ENCODE assay signal across 9 cellular contexts in the genomic region with DNA sequence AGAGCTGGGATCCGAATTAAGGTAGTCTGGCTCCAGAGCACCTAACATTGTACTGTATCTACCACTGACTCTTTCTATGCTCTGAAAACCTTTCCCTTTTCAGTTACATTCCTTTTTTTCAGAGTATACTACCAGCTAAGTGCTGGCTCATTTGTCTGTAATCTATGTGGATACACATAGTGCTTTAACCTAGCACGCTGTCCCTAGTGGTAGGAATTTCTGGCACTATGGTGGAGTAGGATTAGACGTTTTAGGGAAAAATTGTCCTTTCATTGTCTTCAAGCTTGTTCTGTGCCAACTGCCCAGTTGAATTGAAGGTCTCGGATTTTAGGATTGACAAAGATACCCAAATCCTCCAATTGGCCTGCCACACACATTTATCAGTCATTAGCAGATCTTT.
DNase-seq lines count a peak whose midpoint lies in the region; ATAC-seq and TF ChIP-seq lines count a peak whose summit lies in the region.
"Had no signal": no experiment of that assay in that cellular context is flagged by ENCODE, and none has a peak within 500 bp of the region (broad histone marks: within the 10 kb centered on the region; RNA-seq: fewer than 3 reads in every experiment).

No MANE protein-coding gene starts in this region.

- no peak overlapping the region for H2BK120ac ChIP-seq in IMR-90 (ENCODE audit: low read depth, low read length)

- H2BK15ac ChIP-seq in IMR-90 (ENCODE audit: low read depth, low read length) = no peak overlapping the region

- H3K4me2 ChIP-seq in IMR-90 (ENCODE audit: low read depth, low read length) = peak overlapping the region; percentile 89

- no peak overlapping the region for H4K8ac ChIP-seq in IMR-90 (ENCODE audit: low read depth in 2 of 2, low read length in 2 of 2)

- WGBS in IMR-90 (ENCODE audit: extremely low coverage in 2 of 2, insufficient read length in 1 of 2), 2 experiments = no CpG with 5 or more reads among the region's 4 CpGs
- 25% methylated on average over 4 of the region's 4 CpGs for WGBS in right lobe of liver (ENCODE audit: insufficient coverage, low coverage, low lambda C conversion rate, missing lambda C conversion rate)

- H4K91ac ChIP-seq in IMR-90 (ENCODE audit: insufficient read depth, low read depth, low read length) = no peak overlapping the region

- POLR2A ChIA-PET in IMR-90 (lab: Charles Lee; ENCODE audit: unreplicated experiment) = no interaction called here
- POLR2A ChIA-PET in activated CD4-positive, alpha-beta memory T cell treated with anti-CD3 and anti-CD28 coated beads, Interleukin-2, amount 10 ng/mL, durations not matched to agents 7 days and 5 days (lab: Charles Lee) = no interaction called here

- TF ChIP-seq POLR2A in IMR-90 (IDR thresholded peaks at IDR 0.05; ENCODE audit: low read depth, low read length) = no peak
- no peak for TF ChIP-seq POLR2A in right lobe of liver (IDR thresholded peaks at IDR 0.05)

- H3K9me3 ChIP-seq in IMR-90 (ENCODE audit: control insufficient read depth, insufficient read depth, low read length) (no peaks in the 10 kb centered on the region), right lobe of liver (no peaks in the 10 kb centered on the region)

- H3K9me1 ChIP-seq in IMR-90 (ENCODE audit: insufficient read depth, low read length) = no peaks in the 10 kb centered on the region

- in situ Hi-C loops in IMR-90 (cut with MboI; ENCODE audit: low sequenced_read_pairs) = no loop called here

- dilution Hi-C loops in IMR-90 (cut with HindIII; ENCODE audit: low sequenced_read_pairs, unreplicated experiment) = no loop called here

- H3K56ac ChIP-seq in IMR-90 (ENCODE audit: extremely low read depth, insufficient read depth, low read length) = no peak overlapping the region

- ATAC-seq in IMR-90 (ENCODE audit: low read depth) = peak; percentile 98
- ATAC-seq in right lobe of liver = peak in 3 of 4 donors; percentile 28 to 30 (median 28)
- ATAC-seq in activated T-cell treated with anti-CD3 and anti-CD28 coated beads, Interleukin-2, amount 50 U/mL, for 72 hours (replicated peaks in 1 of 2) = no peak

- no peak overlapping the region for H2AK9ac ChIP-seq in IMR-90 (replicated peaks; ENCODE audit: low read depth, low read length, poor library complexity)

- H4K5ac ChIP-seq in IMR-90 (ENCODE audit: low read depth, low read length) = peak overlapping the region; percentile 63; the same call in 1 of the 2 replicates

- no peak overlapping the region for H2BK20ac ChIP-seq in IMR-90 (ENCODE audit: low read depth, low read length)

- no peak overlapping the region for H2AK5ac ChIP-seq in IMR-90 (ENCODE audit: low read depth, low read length)

- H3K4ac ChIP-seq in IMR-90 (ENCODE audit: low read depth, low read length) = no peak overlapping the region

- DNase-seq in AG09319 (ENCODE audit: extremely low read depth, low read depth) (no peak), IMR-90 (peak; percentile 44), cardiac fibroblast (ENCODE audit: low read depth in 2 of 2) (peak; percentile 8 to 55), right lobe of liver (no peak), 8988T (no peak), mesenteric fat pad (ENCODE audit: low spot score) (no peak)
- DNase-seq in activated CD4-positive, alpha-beta memory T cell treated with anti-CD3 and anti-CD28 coated beads, Interleukin-2, amount 10 ng/mL, durations not matched to agents 7 days and 5 days = no peak
- DNase-seq in activated T-cell treated with anti-CD3 and anti-CD28 coated beads, Interleukin-2, amount 50 U/mL, for 72 hours = no peak
- DNase-seq: posterior cingulate gyrus had no signal

- no peak for TF ChIP-seq RAD21 in IMR-90 (IDR thresholded peaks at IDR 0.05; ENCODE audit: low read length)

- peak overlapping the region; percentile 21; the same call in 1 of the 2 replicates for H3K9ac ChIP-seq in IMR-90 (ENCODE audit: low read depth, low read length)

- intact Hi-C loops in IMR-90 (cut with micrococcal nuclease) = no loop called here
- intact Hi-C loops in right lobe of liver (cut with DNase I) = no loop called here

- H3K36me3 Mint-ChIP-seq in activated CD4-positive, alpha-beta memory T cell treated with anti-CD3 and anti-CD28 coated beads, Interleukin-2, amount 10 ng/mL, durations not matched to agents 7 days and 5 days (ENCODE audit: low read depth) = no peaks in the 10 kb centered on the region
- H3K36me3 Mint-ChIP-seq in activated T-cell treated with anti-CD3 and anti-CD28 coated beads, Interleukin-2, amount 50 U/mL, for 72 hours (ENCODE audit: insufficient read depth in 2 of 2) = no peaks in the 10 kb centered on the region

- H3K27ac ChIP-seq in IMR-90 (ENCODE audit: insufficient read depth, low read length) (no peak overlapping the region), right lobe of liver (no peak overlapping the region)

- H3K36me3 ChIP-seq in IMR-90 (ENCODE audit: control insufficient read depth, insufficient read depth, low read length) (no peaks in the 10 kb centered on the region), right lobe of liver (no peaks in the 10 kb centered on the region)

- no peaks in the 10 kb centered on the region for H3K27me3 Mint-ChIP-seq in activated CD4-positive, alpha-beta memory T cell treated with anti-CD3 and anti-CD28 coated beads, Interleukin-2, amount 10 ng/mL, durations not matched to agents 7 days and 5 days
- H3K27me3 Mint-ChIP-seq in activated T-cell treated with anti-CD3 and anti-CD28 coated beads, Interleukin-2, amount 50 U/mL, for 72 hours (ENCODE audit: low read depth) = no peaks in the 10 kb centered on the region

- no peak overlapping the region for H3K23ac ChIP-seq in IMR-90 (ENCODE audit: low read depth, low read length)

- no peak overlapping the region for H2BK5ac ChIP-seq in IMR-90 (ENCODE audit: low read depth, low read length, poor library complexity, severe bottlenecking)

- H3K79me1 ChIP-seq in IMR-90 (ENCODE audit: low read depth in 1 of 2, low read length in 2 of 2) = no peaks in the 10 kb centered on the region

- CTCF ChIA-PET in IMR-90 (lab: Yijun Ruan, JAX) = interaction anchor here (0.7 to 2.3 kb wide), 13 partner anchors 8 to 189 kb away, joined by 3 to 19 read pairs (median 3); no protein-coding TSS in a partner anchor
- CTCF ChIA-PET in activated CD4-positive, alpha-beta memory T cell treated with anti-CD3 and anti-CD28 coated beads, Interleukin-2, amount 10 ng/mL, durations not matched to agents 7 days and 5 days (lab: Charles Lee) = no interaction called here

- no peaks in the 10 kb centered on the region for H4K20me1 ChIP-seq in IMR-90 (ENCODE audit: insufficient read depth, low read length)

- peaks cover 8% of the 10 kb centered on the region for H3K9me3 Mint-ChIP-seq in activated CD4-positive, alpha-beta memory T cell treated with anti-CD3 and anti-CD28 coated beads, Interleukin-2, amount 10 ng/mL, durations not matched to agents 7 days and 5 days
- H3K9me3 Mint-ChIP-seq in activated T-cell treated with anti-CD3 and anti-CD28 coated beads, Interleukin-2, amount 50 U/mL, for 72 hours = peaks cover 0 to 4% of the 10 kb centered on the region in 2 donors

- peaks cover 3% of the 10 kb centered on the region for H3K4me1 ChIP-seq in IMR-90 (ENCODE audit: control insufficient read depth, insufficient read depth, low read length)
- no peaks in the 10 kb centered on the region for H3K4me1 ChIP-seq in right lobe of liver

- H2AFZ ChIP-seq in IMR-90 (replicated peaks; ENCODE audit: low read length, poor library complexity) = no peak overlapping the region

- H3K4me1 Mint-ChIP-seq in activated CD4-positive, alpha-beta memory T cell treated with anti-CD3 and anti-CD28 coated beads, Interleukin-2, amount 10 ng/mL, durations not matched to agents 7 days and 5 days = no peaks in the 10 kb centered on the region
- no peaks in the 10 kb centered on the region for H3K4me1 Mint-ChIP-seq in activated T-cell treated with anti-CD3 and anti-CD28 coated beads, Interleukin-2, amount 50 U/mL, for 72 hours (ENCODE audit: low read depth)

- H3K18ac ChIP-seq in IMR-90 (ENCODE audit: low read depth, low read length) = peak overlapping the region; percentile 79

- TF ChIP-seq CTCF in AG09319 (IDR thresholded peaks at IDR 0.05; ENCODE audit: low read depth, low read length) (peak; percentile 27), IMR-90 (conservative IDR thresholded peaks at IDR 0.05; ENCODE audit: low read depth, low read length) (peak; percentile 56), cardiac fibroblast (IDR thresholded peaks at IDR 0.05; ENCODE audit: low read depth, low read length) (peak; percentile 54), right lobe of liver (IDR thresholded peaks at IDR 0.05) (peak; percentile 16 to 42 (median 36))

- H3K4me3 Mint-ChIP-seq in activated CD4-positive, alpha-beta memory T cell treated with anti-CD3 and anti-CD28 coated beads, Interleukin-2, amount 10 ng/mL, durations not matched to agents 7 days and 5 days = no peak overlapping the region
- H3K4me3 Mint-ChIP-seq in activated T-cell treated with anti-CD3 and anti-CD28 coated beads, Interleukin-2, amount 50 U/mL, for 72 hours = no peak overlapping the region

- no peak overlapping the region for H3K4me3 ChIP-seq in IMR-90 (ENCODE audit: insufficient read depth, low read depth, low read length)
- H3K4me3 ChIP-seq in cardiac fibroblast (replicated peaks in 1 of 2; ENCODE audit: low read depth in 2 of 2, low read length in 2 of 2) = no peak overlapping the region
- H3K4me3 ChIP-seq in right lobe of liver = no peak overlapping the region

- no peak overlapping the region for H3K14ac ChIP-seq in IMR-90 (replicated peaks; ENCODE audit: low read depth, low read length)

- no TSS peak for BruUV-seq in IMR-90 (replicated peaks; lab: Mats Ljungman, UMichigan)

- H3K27me3 ChIP-seq in IMR-90 (ENCODE audit: control insufficient read depth, insufficient read depth, low read length) = no peaks in the 10 kb centered on the region
- H3K27me3 ChIP-seq in right lobe of liver = no peaks in the 10 kb centered on the region

- no peak overlapping the region for H3K27ac Mint-ChIP-seq in activated CD4-positive, alpha-beta memory T cell treated with anti-CD3 and anti-CD28 coated beads, Interleukin-2, amount 10 ng/mL, durations not matched to agents 7 days and 5 days
- no peak overlapping the region for H3K27ac Mint-ChIP-seq in activated T-cell treated with anti-CD3 and anti-CD28 coated beads, Interleukin-2, amount 50 U/mL, for 72 hours

TF ChIP-seq in IMR-90, 13 proteins besides CTCF, POLR2A, EP300 and RAD21:
- TF ChIP-seq, protein P1, sequence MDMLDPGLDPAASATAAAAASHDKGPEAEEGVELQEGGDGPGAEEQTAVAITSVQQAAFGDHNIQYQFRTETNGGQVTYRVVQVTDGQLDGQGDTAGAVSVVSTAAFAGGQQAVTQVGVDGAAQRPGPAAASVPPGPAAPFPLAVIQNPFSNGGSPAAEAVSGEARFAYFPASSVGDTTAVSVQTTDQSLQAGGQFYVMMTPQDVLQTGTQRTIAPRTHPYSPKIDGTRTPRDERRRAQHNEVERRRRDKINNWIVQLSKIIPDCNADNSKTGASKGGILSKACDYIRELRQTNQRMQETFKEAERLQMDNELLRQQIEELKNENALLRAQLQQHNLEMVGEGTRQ (IDR thresholded peaks at IDR 0.05; ENCODE audit: low read depth, low read length) = no peak
- TF ChIP-seq BHLHE40 (IDR thresholded peaks at IDR 0.05; ENCODE audit: low read depth, low read length) (no peak), NFE2L2 (IDR thresholded peaks at IDR 0.05; ENCODE audit: low read depth, low read length) (no peak)

Comparison
In these comparisons a context has a peak if more than half of its experiments do, and no peak if none do; other contexts are left out.
1. DNase-seq: peak in IMR-90 (single experiment) and cardiac fibroblast (2 of 2); none in AG09319 (single experiment), right lobe of liver (0 of 3), activated CD4-positive, alpha-beta memory T cell treated with anti-CD3 and anti-CD28 coated beads, Interleukin-2, amount 10 ng/mL, durations not matched to agents 7 days and 5 days (single experiment), 8988T (single experiment), mesenteric fat pad (single experiment) and activated T-cell treated with anti-CD3 and anti-CD28 coated beads, Interleukin-2, amount 50 U/mL, for 72 hours (0 of 2).
2. ATAC-seq: peak in IMR-90 (single experiment) and right lobe of liver (3 of 4); none in activated T-cell treated with anti-CD3 and anti-CD28 coated beads, Interleukin-2, amount 50 U/mL, for 72 hours (0 of 2).
3. Peak in every context shown above with its lines, with median percentiles within 50 percentile points of each other: CTCF ChIP-seq.